ENCODE assay signal across 8 cellular contexts in the genomic region with DNA sequence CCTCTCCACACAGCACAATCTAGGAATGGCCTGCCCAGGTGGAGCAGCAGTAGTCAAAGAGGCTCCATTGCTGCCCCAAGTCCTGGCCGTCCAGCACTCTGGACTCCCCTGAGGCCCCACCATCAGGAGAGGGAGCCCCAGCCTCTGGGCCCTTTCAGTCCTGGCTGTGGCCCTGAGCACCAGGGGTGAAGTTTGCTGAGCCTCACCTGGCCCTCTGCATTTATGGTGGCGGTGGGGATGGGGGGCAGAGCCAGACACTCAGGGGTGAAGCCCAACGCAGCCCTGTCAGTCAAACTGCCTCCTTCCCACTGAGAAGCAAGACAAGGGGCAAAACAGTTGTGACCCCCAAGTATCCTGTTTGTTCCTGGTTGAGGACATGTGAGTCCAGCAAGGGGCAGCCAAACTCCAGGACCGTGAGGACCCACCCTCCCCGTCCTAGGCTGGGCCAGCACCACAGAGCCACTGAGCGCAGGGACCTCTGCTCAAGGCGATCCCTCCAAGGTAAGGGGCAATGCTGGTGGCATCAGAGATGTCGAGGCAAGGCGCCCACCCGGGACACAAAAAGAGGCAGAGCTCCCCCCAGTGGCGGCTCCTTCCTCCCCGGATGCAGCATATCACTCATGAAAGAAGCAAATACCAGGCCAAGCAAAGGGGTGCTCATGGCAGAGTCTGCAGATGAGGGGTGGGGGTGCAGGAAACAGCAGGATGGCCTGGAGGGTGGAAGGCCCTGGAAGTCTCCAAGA. TPM values are rescaled to one million over a fixed set of nuclear protein-coding genes. Genes with fewer than 3 reads are reported as not detected.
DNase-seq lines count a peak whose midpoint lies in the region; ATAC-seq and TF ChIP-seq lines count a peak whose summit lies in the region.

No MANE protein-coding gene starts in this region.

- H3K4me1 ChIP-seq in OCI-LY3 (ENCODE audit: low read length) (peaks cover 39% of the 10 kb centered on the region), sigmoid colon (peaks cover 0 to 2% (median under 1%) of the 10 kb centered on the region in 4 donors)

- TF ChIP-seq POLR2A in sigmoid colon (IDR thresholded peaks at IDR 0.05), result no peak

- H3K4me3 ChIP-seq in OCI-LY3 (ENCODE audit: low read length), result no peak overlapping the region
- no peak overlapping the region for H3K4me3 ChIP-seq in sigmoid colon

- ATAC-seq in Right ventricle myocardium inferior, result peak; percentile 51

- H3K36me3 ChIP-seq in OCI-LY3 (replicated peaks; ENCODE audit: low read depth, low read length), result peaks cover 12% of the 10 kb centered on the region
- H3K36me3 ChIP-seq in sigmoid colon, result no peaks in the 10 kb centered on the region

- H3K9ac ChIP-seq in OCI-LY3 (ENCODE audit: low read length), result no peak overlapping the region

- H4K20me1 ChIP-seq in OCI-LY3 (ENCODE audit: insufficient read depth, low read length), result peaks cover 5% of the 10 kb centered on the region; the same call in 1 of the 2 replicates

- DNase-seq in Right ventricle myocardium inferior (ENCODE audit: missing footprints) (no peak), cardiac septum (ENCODE audit: low spot score) (no peak), foreskin melanocyte (peak; percentile 21), sigmoid colon (no peak), ureter (ENCODE audit: low spot score) (no peak), amniotic stem cell (lab: John Stamatoyannopoulos, UW) (no peak)
- DNase-seq in activated T-helper 1 cell treated with anti-CD3 and anti-CD28 coated beads, Interleukin-12 subunit alpha, Interleukin-12 subunit beta, Interleukin-2, Interleukin-4 antibody, amounts not matched to agents 30 ng/mL and 10 ng/mL and 1 ng/mL, durations not matched to agents 14 hours and 24 hours and 36 hours (ENCODE audit: low spot score), result peak; percentile 29

- no peak overlapping the region for H3K4me3 Mint-ChIP-seq in activated T-helper 1 cell treated with anti-CD3 and anti-CD28 coated beads, Interleukin-12 subunit alpha, Interleukin-12 subunit beta, Interleukin-2, Interleukin-4 antibody, amounts not matched to agents 30 ng/mL and 10 ng/mL and 1 ng/mL, durations not matched to agents 14 hours and 24 hours and 36 hours

- no peaks in the 10 kb centered on the region for H3K27me3 Mint-ChIP-seq in activated T-helper 1 cell treated with anti-CD3 and anti-CD28 coated beads, Interleukin-12 subunit alpha, Interleukin-12 subunit beta, Interleukin-2, Interleukin-4 antibody, amounts not matched to agents 30 ng/mL and 10 ng/mL and 1 ng/mL, durations not matched to agents 14 hours and 24 hours and 36 hours (ENCODE audit: insufficient read depth)

- no peak for TF ChIP-seq EP300 in sigmoid colon (IDR thresholded peaks at IDR 0.05)

- intact Hi-C loops in Right ventricle myocardium inferior (cut with DNase I) (loop anchor here (1.0 to 2.0 kb wide), 3 partner anchors 92 to 223 kb away; no protein-coding TSS in a partner anchor), cardiac septum (cut with DNase I) (loop anchor here (5.0 kb wide), 3 partner anchors 90 to 220 kb away; a partner anchor contains a TSS), sigmoid colon (cut with DNase I) (loop anchor here (2.0 to 5.0 kb wide), 2 partner anchors 140 to 223 kb away; a partner anchor contains a TSS)
- intact Hi-C loops in activated T-helper 1 cell treated with anti-CD3 and anti-CD28 coated beads, Interleukin-12 subunit alpha, Interleukin-12 subunit beta, Interleukin-2, Interleukin-4 antibody, amounts not matched to agents 30 ng/mL and 10 ng/mL and 1 ng/mL, durations not matched to agents 14 hours and 24 hours and 36 hours (cut with micrococcal nuclease), result loop anchor here (1.0 to 2.0 kb wide), 2 partner anchors 143 to 223 kb away; no protein-coding TSS in a partner anchor

- TF ChIP-seq CTCF in OCI-LY3 (IDR thresholded peaks at IDR 0.05; ENCODE audit: low read depth, low read length) (peak; percentile 84), sigmoid colon (IDR thresholded peaks at IDR 0.05) (peak; percentile 27 to 57 (median 34))

- 46 to 47% methylated on average over 12 of the region's 12 CpGs for WGBS in sigmoid colon, 2 donors

- H3K27ac ChIP-seq in OCI-LY3 (ENCODE audit: low read length) (peak overlapping the region; percentile 74), sigmoid colon (no peak overlapping the region)

- no peaks in the 10 kb centered on the region for H3K9me3 Mint-ChIP-seq in activated T-helper 1 cell treated with anti-CD3 and anti-CD28 coated beads, Interleukin-12 subunit alpha, Interleukin-12 subunit beta, Interleukin-2, Interleukin-4 antibody, amounts not matched to agents 30 ng/mL and 10 ng/mL and 1 ng/mL, durations not matched to agents 14 hours and 24 hours and 36 hours

- no peaks in the 10 kb centered on the region for H3K79me2 ChIP-seq in OCI-LY3 (ENCODE audit: low read length)

- H3K27ac Mint-ChIP-seq in activated T-helper 1 cell treated with anti-CD3 and anti-CD28 coated beads, Interleukin-12 subunit alpha, Interleukin-12 subunit beta, Interleukin-2, Interleukin-4 antibody, amounts not matched to agents 30 ng/mL and 10 ng/mL and 1 ng/mL, durations not matched to agents 14 hours and 24 hours and 36 hours, result no peak overlapping the region

- H3K27me3 ChIP-seq in OCI-LY3 (ENCODE audit: low read depth, low read length) (no peaks in the 10 kb centered on the region), sigmoid colon (peaks cover under 1 to 6% (median 2%) of the 10 kb centered on the region in 3 donors)

- no peaks in the 10 kb centered on the region for H3K4me1 Mint-ChIP-seq in activated T-helper 1 cell treated with anti-CD3 and anti-CD28 coated beads, Interleukin-12 subunit alpha, Interleukin-12 subunit beta, Interleukin-2, Interleukin-4 antibody, amounts not matched to agents 30 ng/mL and 10 ng/mL and 1 ng/mL, durations not matched to agents 14 hours and 24 hours and 36 hours (ENCODE audit: low read depth)

- H3K36me3 Mint-ChIP-seq in activated T-helper 1 cell treated with anti-CD3 and anti-CD28 coated beads, Interleukin-12 subunit alpha, Interleukin-12 subunit beta, Interleukin-2, Interleukin-4 antibody, amounts not matched to agents 30 ng/mL and 10 ng/mL and 1 ng/mL, durations not matched to agents 14 hours and 24 hours and 36 hours (ENCODE audit: low read depth), result no peaks in the 10 kb centered on the region

- H3K4me2 ChIP-seq in OCI-LY3 (ENCODE audit: low read length), result peak overlapping the region; percentile 21; the same call in 1 of the 2 replicates

- no peak overlapping the region for H2AFZ ChIP-seq in OCI-LY3 (ENCODE audit: low read depth, low read length)

- H3K9me3 ChIP-seq in OCI-LY3 (ENCODE audit: insufficient read depth, low read length), result no peaks in the 10 kb centered on the region
- no peaks in the 10 kb centered on the region for H3K9me3 ChIP-seq in sigmoid colon

RNA-seq across cellular contexts. Expression of a gene that starts 4.8 kb away (rescaled TPM):
- total RNA-seq in Right ventricle myocardium inferior (0.14 TPM), cardiac septum (not detected), sigmoid colon (not detected), ureter (3.2 TPM)
- 0.44 and 0.69 TPM in 2 replicates for total RNA-seq in activated T-helper 1 cell treated with anti-CD3 and anti-CD28 coated beads, Interleukin-12 subunit alpha, Interleukin-12 subunit beta, Interleukin-2, Interleukin-4 antibody, amounts not matched to agents 30 ng/mL and 10 ng/mL and 1 ng/mL, durations not matched to agents 14 hours and 24 hours and 36 hours
- polyA plus RNA-seq in sigmoid colon, result 10 to 100 TPM; 42.0 to 78.1 (median 43.0) TPM

Comparison
In these comparisons a context has a peak if more than half of its experiments do, and no peak if none do; other contexts are left out.
1. DNase-seq: peak in activated T-helper 1 cell treated with anti-CD3 and anti-CD28 coated beads, Interleukin-12 subunit alpha, Interleukin-12 subunit beta, Interleukin-2, Interleukin-4 antibody, amounts not matched to agents 30 ng/mL and 10 ng/mL and 1 ng/mL, durations not matched to agents 14 hours and 24 hours and 36 hours (single experiment) and foreskin melanocyte (single experiment); none in Right ventricle myocardium inferior (single experiment), cardiac septum (single experiment), sigmoid colon (single experiment), ureter (single experiment) and amniotic stem cell (single experiment).